In the genomic region with DNA sequence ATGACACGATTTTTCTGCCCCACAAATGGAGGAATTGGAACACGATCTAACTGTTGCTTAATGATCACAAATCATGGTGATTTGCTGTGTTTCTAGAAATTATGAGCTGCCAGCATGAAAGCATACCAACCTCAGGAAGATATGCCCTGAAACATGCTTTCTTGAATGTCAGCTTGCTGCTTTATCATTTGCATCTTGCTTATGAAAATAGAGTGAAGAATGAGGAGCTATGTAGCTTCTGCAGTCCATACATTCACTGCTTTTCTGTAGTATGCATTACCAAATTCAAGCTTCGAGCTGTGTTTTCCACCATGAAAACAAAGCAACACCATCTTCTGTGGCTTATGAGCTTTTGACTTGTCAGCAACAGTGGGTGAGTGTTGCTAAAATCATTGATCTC, we compare ENCODE assay signal across 25 cellular contexts. TPM values are rescaled to one million over a fixed set of nuclear protein-coding genes. Genes with fewer than 3 reads are reported as not detected.
DNase-seq lines count a peak whose midpoint lies in the region; ATAC-seq and TF ChIP-seq lines count a peak whose summit lies in the region.
"Had no signal": no experiment of that assay in that cellular context is flagged by ENCODE, and none has a peak within 500 bp of the region (broad histone marks: within the 10 kb centered on the region; RNA-seq: fewer than 3 reads in every experiment).

No MANE protein-coding gene starts in this region.

- no peak for DNase-seq in T-helper 2 cell treated with Interferon-gamma antibody and Interleukin-4, amounts not matched to agents 5 μg/mL and 100 μg/mL, for 36 hours (ENCODE audit: low spot score)
- DNase-seq in T-helper 2 cell = no peak
- DNase-seq in activated T-helper 2 cell treated with anti-CD3 and anti-CD28 coated beads, Interferon-gamma antibody, Interleukin-2, Interleukin-4, amounts not matched to agents 10 μg/mL and 5 μg/mL and 100 μg/mL, durations not matched to agents 14 hours and 24 hours and 36 hours (ENCODE audit: low spot score) = no peak
- DNase-seq in osteoblast (ENCODE audit: insufficient read length, low spot score, missing footprints) = no peak
- DNase-seq in stimulated activated naive CD8-positive, alpha-beta T cell treated with anti-CD3 and anti-CD28 coated beads, Interleukin-15, amount 100 ng/mL, for 72 hours = no peak
- no peak for DNase-seq in EL
- DNase-seq in GM20000 (ENCODE audit: low spot score) = no peak
- DNase-seq: 8988T; activated CD4-positive, alpha-beta T cell treated with anti-CD3 and anti-CD28 coated beads, Interleukin-2, amount 50 U/mL, for 48 hours; activated T-cell treated with anti-CD3 and anti-CD28 coated beads, Interleukin-2, amount 50 U/mL, for 4 hours; BE2C; brain microvascular endothelial cell; HCEC 1CT; islet precursor cell; lower lobe of right lung; NCI-H1105; NCI-H2081 treated with DMSO at 0.1 percent for 48 hours; NCI-H510A; RPMI8226; stimulated activated naive CD4-positive, alpha-beta T cell had no signal

- H4K20me1 ChIP-seq in osteoblast (ENCODE audit: insufficient read depth, low read length) = no peaks in the 10 kb centered on the region

- H3K9me3 Mint-ChIP-seq in T-helper 2 cell treated with Interferon-gamma antibody and Interleukin-4, amounts not matched to agents 5 μg/mL and 100 μg/mL, for 36 hours = no peaks in the 10 kb centered on the region
- H3K9me3 Mint-ChIP-seq in activated T-helper 2 cell treated with anti-CD3 and anti-CD28 coated beads, Interferon-gamma antibody, Interleukin-2, Interleukin-4, amounts not matched to agents 10 μg/mL and 5 μg/mL and 100 μg/mL, durations not matched to agents 14 hours and 24 hours and 36 hours = no peaks in the 10 kb centered on the region
- H3K9me3 Mint-ChIP-seq in stimulated activated naive CD8-positive, alpha-beta T cell treated with anti-CD3 and anti-CD28 coated beads, Interleukin-15, amount 100 ng/mL, for 72 hours = no peaks in the 10 kb centered on the region
- H3K9me3 Mint-ChIP-seq: activated naive CD4-positive, alpha-beta T cell treated with anti-CD3 and anti-CD28 coated beads, Interleukin-2, amount 50 U/mL, for 72 hours; activated T-cell treated with anti-CD3 and anti-CD28 coated beads, Interleukin-2, amount 50 U/mL, for 4 hours had no signal

- TF ChIP-seq CTCF in osteoblast (IDR thresholded peaks at IDR 0.05; ENCODE audit: extremely low read depth, low read depth, low read length) (no peak), GM20000 (IDR thresholded peaks at IDR 0.05; ENCODE audit: extremely low read depth, missing control alignments) (no peak)

- H3K4me1 Mint-ChIP-seq in T-helper 2 cell treated with Interferon-gamma antibody and Interleukin-4, amounts not matched to agents 5 μg/mL and 100 μg/mL, for 36 hours (ENCODE audit: low read depth) = peaks cover 17% of the 10 kb centered on the region
- peaks cover 23% of the 10 kb centered on the region for H3K4me1 Mint-ChIP-seq in activated T-helper 2 cell treated with anti-CD3 and anti-CD28 coated beads, Interferon-gamma antibody, Interleukin-2, Interleukin-4, amounts not matched to agents 10 μg/mL and 5 μg/mL and 100 μg/mL, durations not matched to agents 14 hours and 24 hours and 36 hours (ENCODE audit: low read depth)
- peaks cover 19% of the 10 kb centered on the region for H3K4me1 Mint-ChIP-seq in stimulated activated naive CD8-positive, alpha-beta T cell treated with anti-CD3 and anti-CD28 coated beads, Interleukin-15, amount 100 ng/mL, for 72 hours

- H3K36me3 Mint-ChIP-seq in T-helper 2 cell treated with Interferon-gamma antibody and Interleukin-4, amounts not matched to agents 5 μg/mL and 100 μg/mL, for 36 hours (ENCODE audit: low read depth) = peaks cover 47% of the 10 kb centered on the region
- H3K36me3 Mint-ChIP-seq in activated T-helper 2 cell treated with anti-CD3 and anti-CD28 coated beads, Interferon-gamma antibody, Interleukin-2, Interleukin-4, amounts not matched to agents 10 μg/mL and 5 μg/mL and 100 μg/mL, durations not matched to agents 14 hours and 24 hours and 36 hours (ENCODE audit: low read depth) = peaks cover 64% of the 10 kb centered on the region

- H3K27ac Mint-ChIP-seq in T-helper 2 cell treated with Interferon-gamma antibody and Interleukin-4, amounts not matched to agents 5 μg/mL and 100 μg/mL, for 36 hours = no peak overlapping the region
- peak overlapping the region; percentile 33 for H3K27ac Mint-ChIP-seq in activated T-helper 2 cell treated with anti-CD3 and anti-CD28 coated beads, Interferon-gamma antibody, Interleukin-2, Interleukin-4, amounts not matched to agents 10 μg/mL and 5 μg/mL and 100 μg/mL, durations not matched to agents 14 hours and 24 hours and 36 hours
- H3K27ac Mint-ChIP-seq in stimulated activated naive CD8-positive, alpha-beta T cell treated with anti-CD3 and anti-CD28 coated beads, Interleukin-15, amount 100 ng/mL, for 72 hours = no peak overlapping the region

- no peaks in the 10 kb centered on the region for H3K9me3 ChIP-seq in osteoblast (ENCODE audit: low read depth, low read length)
- H3K9me3 ChIP-seq: BE2C, lower lobe of right lung, tibial nerve had no signal

- H3K4me3 Mint-ChIP-seq in T-helper 2 cell treated with Interferon-gamma antibody and Interleukin-4, amounts not matched to agents 5 μg/mL and 100 μg/mL, for 36 hours = peak overlapping the region; percentile 42
- H3K4me3 Mint-ChIP-seq in activated T-helper 2 cell treated with anti-CD3 and anti-CD28 coated beads, Interferon-gamma antibody, Interleukin-2, Interleukin-4, amounts not matched to agents 10 μg/mL and 5 μg/mL and 100 μg/mL, durations not matched to agents 14 hours and 24 hours and 36 hours (ENCODE audit: low read depth) = no peak overlapping the region
- no peak overlapping the region for H3K4me3 Mint-ChIP-seq in stimulated activated naive CD8-positive, alpha-beta T cell treated with anti-CD3 and anti-CD28 coated beads, Interleukin-15, amount 100 ng/mL, for 72 hours
- H3K4me3 Mint-ChIP-seq: activated T-cell treated with anti-CD3 and anti-CD28 coated beads, Interleukin-2, amount 50 U/mL, for 4 hours had no signal

- intact Hi-C loops in activated T-helper 2 cell treated with anti-CD3 and anti-CD28 coated beads, Interferon-gamma antibody, Interleukin-2, Interleukin-4, amounts not matched to agents 10 μg/mL and 5 μg/mL and 100 μg/mL, durations not matched to agents 14 hours and 24 hours and 36 hours (cut with micrococcal nuclease) = no loop called here

- no peaks in the 10 kb centered on the region for H3K27me3 Mint-ChIP-seq in T-helper 2 cell treated with Interferon-gamma antibody and Interleukin-4, amounts not matched to agents 5 μg/mL and 100 μg/mL, for 36 hours (ENCODE audit: low read depth)
- no peaks in the 10 kb centered on the region for H3K27me3 Mint-ChIP-seq in activated T-helper 2 cell treated with anti-CD3 and anti-CD28 coated beads, Interferon-gamma antibody, Interleukin-2, Interleukin-4, amounts not matched to agents 10 μg/mL and 5 μg/mL and 100 μg/mL, durations not matched to agents 14 hours and 24 hours and 36 hours (ENCODE audit: low read depth)
- no peaks in the 10 kb centered on the region for H3K27me3 Mint-ChIP-seq in stimulated activated naive CD8-positive, alpha-beta T cell treated with anti-CD3 and anti-CD28 coated beads, Interleukin-15, amount 100 ng/mL, for 72 hours

- no peak overlapping the region for H3K4me2 ChIP-seq in osteoblast (ENCODE audit: insufficient read depth, low read length)

- H3K27me3 ChIP-seq in osteoblast (ENCODE audit: insufficient read depth, low read length) = no peaks in the 10 kb centered on the region
- H3K27me3 ChIP-seq: brain microvascular endothelial cell, tibial nerve had no signal

- ATAC-seq in HG02884 (IDR thresholded peaks at IDR 0.05; ENCODE audit: unreplicated experiment) = peak; percentile 55
- ATAC-seq in stimulated activated naive CD8-positive, alpha-beta T cell treated with anti-CD3 and anti-CD28 coated beads, Interleukin-15, amount 100 ng/mL, for 72 hours = no peak
- ATAC-seq: lower lobe of right lung, sciatic nerve had no signal

- H3K4me1 ChIP-seq in osteoblast (ENCODE audit: insufficient read depth, low read length) = peaks cover 24% of the 10 kb centered on the region
- H3K4me1 ChIP-seq: BE2C had no signal

- no peaks in the 10 kb centered on the region for H3K36me3 ChIP-seq in osteoblast (ENCODE audit: insufficient read depth, low read length)
- H3K36me3 ChIP-seq: BE2C, brain microvascular endothelial cell, tibial nerve had no signal

- H3K27ac ChIP-seq in osteoblast (ENCODE audit: low read depth, low read length) = peak overlapping the region; percentile 22
- H3K27ac ChIP-seq: brain microvascular endothelial cell, coronary artery, lower lobe of right lung, tibial nerve had no signal

- no peak overlapping the region for H2AFZ ChIP-seq in osteoblast (ENCODE audit: low read length)

- H3K4me3 ChIP-seq in osteoblast (ENCODE audit: insufficient read depth, low read length) = no peak overlapping the region
- H3K4me3 ChIP-seq: lower lobe of right lung, tibial nerve had no signal

- no peaks in the 10 kb centered on the region for H3K79me2 ChIP-seq in osteoblast (ENCODE audit: insufficient read depth, low read length)

RNA-seq across cellular contexts. Expression of a gene that starts 16.5 kb away (rescaled TPM):
- total RNA-seq in activated T-helper 2 cell treated with anti-CD3 and anti-CD28 coated beads, Interferon-gamma antibody, Interleukin-2, Interleukin-4, amounts not matched to agents 10 μg/mL and 5 μg/mL and 100 μg/mL, durations not matched to agents 14 hours and 24 hours and 36 hours = 0.05 and 0.09 TPM in 2 replicates
- total RNA-seq in osteoblast = 1.1 and 1.5 TPM in 2 replicates
- total RNA-seq: activated naive CD4-positive, alpha-beta T cell treated with anti-CD3 and anti-CD28 coated beads, Interleukin-2, amount 50 U/mL, for 72 hours; lower lobe of right lung had no signal
